In the genomic region with DNA sequence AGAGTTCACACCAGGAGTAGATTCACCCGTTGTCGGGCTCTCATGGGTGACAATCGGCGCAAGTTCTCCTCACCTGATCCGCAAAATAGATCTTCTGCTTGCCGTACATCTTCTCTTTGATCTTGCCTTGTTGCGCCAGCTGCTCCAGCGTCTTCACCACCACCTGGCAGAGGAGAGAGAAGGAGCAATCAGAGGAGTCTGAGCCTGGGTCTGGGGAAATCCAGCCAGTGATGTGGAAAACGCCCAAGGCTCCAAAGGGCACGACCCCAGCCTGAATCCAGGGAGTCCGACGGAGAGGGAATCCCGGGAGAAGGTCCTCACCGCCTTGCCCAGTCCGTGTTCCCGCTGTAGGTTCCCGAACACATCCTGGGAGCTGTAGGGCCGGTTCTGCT, we compare ENCODE assay signal across 8 cellular contexts.
A peak's percentile ranks its signal among the peaks of the same experiment; 100 is the strongest.
DNase-seq lines count a peak whose midpoint lies in the region; ATAC-seq and TF ChIP-seq lines count a peak whose summit lies in the region.

No MANE protein-coding gene starts in this region.

- peaks cover 65% of the 10 kb centered on the region for H3K36me3 Mint-ChIP-seq in stimulated activated naive CD8-positive, alpha-beta T cell treated with anti-CD3 and anti-CD28 coated beads, Interleukin-15, Interleukin-2, amounts not matched to agents 100 ng/mL and 50 ng/mL, for 24 hours (ENCODE audit: low read depth)

- ATAC-seq in GM18873 (IDR thresholded peaks at IDR 0.05; ENCODE audit: low FRiP score, unreplicated experiment), result no peak

- H3K4me3 Mint-ChIP-seq in stimulated activated naive CD8-positive, alpha-beta T cell treated with anti-CD3 and anti-CD28 coated beads, Interleukin-15, Interleukin-2, amounts not matched to agents 100 ng/mL and 50 ng/mL, for 24 hours, result peak overlapping the region; percentile 90

- peak overlapping the region; percentile 82 for H3K4me3 ChIP-seq in WI38 (ENCODE audit: low read depth, low read length)
- peak overlapping the region; percentile 90 for H3K4me3 ChIP-seq in iPS-11a (ENCODE audit: low read depth, low read length)

- peak; percentile 39 for DNase-seq in activated CD4-positive, alpha-beta T cell treated with anti-CD3 and anti-CD28 coated beads for 48 hours
- no peak for DNase-seq in activated CD4-positive, alpha-beta T cell treated with anti-CD3 and anti-CD28 coated beads, Interleukin-2, amount 50 U/mL, for 1 hour
- DNase-seq in amniotic stem cell (lab: John Stamatoyannopoulos, UW), result no peak
- DNase-seq in GM13977 (ENCODE audit: low spot score), result no peak

- in situ Hi-C loops in GM13977 (cut with MboI; ENCODE audit: low pct_unique_long_range_greater_than_20kb, low sequenced_read_pairs, unreplicated experiment), result loop anchor here (10.0 kb wide), 2 partner anchors 108 to 188 kb away; a partner anchor contains a TSS

- H3K27ac Mint-ChIP-seq in stimulated activated naive CD8-positive, alpha-beta T cell treated with anti-CD3 and anti-CD28 coated beads, Interleukin-15, Interleukin-2, amounts not matched to agents 100 ng/mL and 50 ng/mL, for 24 hours, result peak overlapping the region; percentile 98

- no peaks in the 10 kb centered on the region for H3K27me3 Mint-ChIP-seq in stimulated activated naive CD8-positive, alpha-beta T cell treated with anti-CD3 and anti-CD28 coated beads, Interleukin-15, Interleukin-2, amounts not matched to agents 100 ng/mL and 50 ng/mL, for 24 hours

- TF ChIP-seq CTCF in WI38 (IDR thresholded peaks at IDR 0.05; ENCODE audit: low read depth, low read length) (no peak), GM13977 (IDR thresholded peaks at IDR 0.05; ENCODE audit: extremely low read depth, insufficient read depth, missing control alignments) (no peak)

- peaks cover 42% of the 10 kb centered on the region for H3K4me1 Mint-ChIP-seq in stimulated activated naive CD8-positive, alpha-beta T cell treated with anti-CD3 and anti-CD28 coated beads, Interleukin-15, Interleukin-2, amounts not matched to agents 100 ng/mL and 50 ng/mL, for 24 hours (ENCODE audit: low read depth)

- no peaks in the 10 kb centered on the region for H3K9me3 Mint-ChIP-seq in stimulated activated naive CD8-positive, alpha-beta T cell treated with anti-CD3 and anti-CD28 coated beads, Interleukin-15, Interleukin-2, amounts not matched to agents 100 ng/mL and 50 ng/mL, for 24 hours
